Comparison of ENCODE assay signal across 21 cellular contexts in the genomic region with DNA sequence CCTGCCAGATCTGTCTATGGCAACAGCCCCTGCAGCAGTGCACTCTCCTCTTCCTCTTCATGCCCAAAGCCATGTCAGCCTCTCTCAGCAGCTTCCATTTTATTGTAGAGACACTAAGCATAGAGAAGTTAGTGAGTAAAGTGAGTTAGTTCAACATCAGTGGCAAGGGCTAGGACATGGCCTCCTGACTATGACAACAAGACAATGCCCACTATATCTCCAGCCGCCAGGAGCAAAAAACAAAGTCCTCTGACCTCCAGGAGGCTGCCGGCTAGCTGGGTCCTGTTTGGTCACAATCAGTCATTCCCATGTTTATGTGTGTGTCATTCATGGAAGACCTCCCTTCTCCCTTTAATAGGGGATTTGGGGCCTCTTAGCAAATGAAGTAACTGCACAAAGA. TPM values are rescaled to one million over a fixed set of nuclear protein-coding genes. Genes with fewer than 3 reads are reported as not detected.
"Had no signal": no experiment of that assay in that cellular context is flagged by ENCODE, and none has a peak within 500 bp of the region (broad histone marks: within the 10 kb centered on the region; RNA-seq: fewer than 3 reads in every experiment).

No MANE protein-coding gene starts in this region.

- DNase-seq: central memory CD4-positive, alpha-beta T cell; cortex of kidney; dorsolateral prefrontal cortex; effector CD8-positive, alpha-beta T cell; foreskin melanocyte; hypothalamus; left ventricle myocardium superior; mesendoderm; naive thymus-derived CD4-positive, alpha-beta T cell; nephron progenitor cell; psoas muscle; retina; sigmoid colon; stimulated activated CD4-positive, alpha-beta T cell treated with anti-CD3 and anti-CD28 coated beads, Interleukin-12 subunit alpha, Interleukin-12 subunit beta, amount 100 ng/mL, for 4 hours; stimulated activated naive CD4-positive, alpha-beta T cell treated with Interleukin-2 at 50 U/mL for 16 hours; upper lobe of right lung had no signal

- H3K4me3 ChIP-seq: dorsolateral prefrontal cortex, psoas muscle, sigmoid colon, skin epidermis, upper lobe of right lung had no signal

- ATAC-seq: left ventricle myocardium superior; naive thymus-derived CD4-positive, alpha-beta T cell; psoas muscle; upper lobe of right lung had no signal

- H3K4me1 ChIP-seq: psoas muscle, sigmoid colon, upper lobe of right lung had no signal

- H3K27me3 ChIP-seq: neutrophil, sigmoid colon, upper lobe of right lung had no signal

- H3K9me3 ChIP-seq: neutrophil, psoas muscle, sigmoid colon, upper lobe of right lung had no signal

- FAIRE-seq: islet of Langerhans had no signal

- H3K27ac ChIP-seq: dorsolateral prefrontal cortex, neutrophil, psoas muscle, sigmoid colon, skin epidermis, upper lobe of right lung had no signal

- H3K36me3 ChIP-seq: neutrophil, sigmoid colon, upper lobe of right lung had no signal

RNA-seq across cellular contexts. Expression of a gene that starts 14.9 kb away (rescaled TPM):
- total RNA-seq: chondrocyte, lung microvascular endothelial cell, psoas muscle, upper lobe of right lung had no signal
